In the genomic region with DNA sequence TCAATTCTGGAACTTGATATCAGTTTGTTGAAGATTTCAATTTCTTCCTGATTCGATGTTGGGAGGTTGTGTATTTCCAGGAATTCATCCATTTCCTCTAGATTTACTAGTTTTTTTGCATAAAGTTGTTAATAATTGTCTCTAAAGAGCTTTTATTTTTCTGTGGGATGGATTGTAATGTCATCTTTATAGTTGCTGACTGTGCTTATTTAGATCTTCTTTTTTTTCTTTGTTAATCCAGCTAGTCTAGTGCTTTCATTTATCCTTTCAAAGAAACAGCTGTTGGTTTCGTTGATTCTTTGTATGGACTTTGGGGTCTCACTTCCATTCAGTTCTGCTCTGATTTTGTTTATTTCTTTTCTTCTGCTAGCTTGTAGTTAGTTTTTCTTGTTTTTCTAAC, we compare ENCODE assay signal across 8 cellular contexts.
"Had no signal": no experiment of that assay in that cellular context is flagged by ENCODE, and none has a peak within 500 bp of the region (broad histone marks: within the 10 kb centered on the region; RNA-seq: fewer than 3 reads in every experiment).

No MANE protein-coding gene starts in this region.

- DNase-seq: H9, HCEC 1CT, KBM-7 had no signal

- H3K4me2 ChIP-seq: GM23338, KMS-11 had no signal

- FAIRE-seq: H1, H54, HTR-8/SVneo had no signal

- H3K27ac ChIP-seq: KMS-11 had no signal

- H3K9ac ChIP-seq: KMS-11 had no signal

- H2AFZ ChIP-seq: GM23338 had no signal

- ATAC-seq: GM23338 had no signal

- H3K4me3 ChIP-seq: GM23338 had no signal
